Comparison of ENCODE assay signal across 1 cellular context in genomic region chr2:58131191-58132011, GRCh38.
TF ChIP-seq lines count a peak whose summit lies in the region.

No MANE protein-coding gene starts in this region.

TF ChIP-seq in WTC11, 78 proteins besides CTCF, POLR2A, EP300 and RAD21 (continued from another document):
- TF ChIP-seq, protein P1, sequence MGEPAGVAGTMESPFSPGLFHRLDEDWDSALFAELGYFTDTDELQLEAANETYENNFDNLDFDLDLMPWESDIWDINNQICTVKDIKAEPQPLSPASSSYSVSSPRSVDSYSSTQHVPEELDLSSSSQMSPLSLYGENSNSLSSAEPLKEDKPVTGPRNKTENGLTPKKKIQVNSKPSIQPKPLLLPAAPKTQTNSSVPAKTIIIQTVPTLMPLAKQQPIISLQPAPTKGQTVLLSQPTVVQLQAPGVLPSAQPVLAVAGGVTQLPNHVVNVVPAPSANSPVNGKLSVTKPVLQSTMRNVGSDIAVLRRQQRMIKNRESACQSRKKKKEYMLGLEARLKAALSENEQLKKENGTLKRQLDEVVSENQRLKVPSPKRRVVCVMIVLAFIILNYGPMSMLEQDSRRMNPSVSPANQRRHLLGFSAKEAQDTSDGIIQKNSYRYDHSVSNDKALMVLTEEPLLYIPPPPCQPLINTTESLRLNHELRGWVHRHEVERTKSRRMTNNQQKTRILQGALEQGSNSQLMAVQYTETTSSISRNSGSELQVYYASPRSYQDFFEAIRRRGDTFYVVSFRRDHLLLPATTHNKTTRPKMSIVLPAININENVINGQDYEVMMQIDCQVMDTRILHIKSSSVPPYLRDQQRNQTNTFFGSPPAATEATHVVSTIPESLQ (CRISPR knock-in tag; IDR thresholded peaks at IDR 0.05) = no peak
- TF ChIP-seq, protein P2, sequence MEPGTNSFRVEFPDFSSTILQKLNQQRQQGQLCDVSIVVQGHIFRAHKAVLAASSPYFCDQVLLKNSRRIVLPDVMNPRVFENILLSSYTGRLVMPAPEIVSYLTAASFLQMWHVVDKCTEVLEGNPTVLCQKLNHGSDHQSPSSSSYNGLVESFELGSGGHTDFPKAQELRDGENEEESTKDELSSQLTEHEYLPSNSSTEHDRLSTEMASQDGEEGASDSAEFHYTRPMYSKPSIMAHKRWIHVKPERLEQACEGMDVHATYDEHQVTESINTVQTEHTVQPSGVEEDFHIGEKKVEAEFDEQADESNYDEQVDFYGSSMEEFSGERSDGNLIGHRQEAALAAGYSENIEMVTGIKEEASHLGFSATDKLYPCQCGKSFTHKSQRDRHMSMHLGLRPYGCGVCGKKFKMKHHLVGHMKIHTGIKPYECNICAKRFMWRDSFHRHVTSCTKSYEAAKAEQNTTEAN (CRISPR knock-in tag; IDR thresholded peaks at IDR 0.05) = no peak
- TF ChIP-seq ARID4B (CRISPR knock-in tag; IDR thresholded peaks at IDR 0.05; ENCODE audit: borderline replicate concordance) (no peak), RORB (CRISPR knock-in tag; IDR thresholded peaks at IDR 0.05) (no peak), JUN (CRISPR knock-in tag; IDR thresholded peaks at IDR 0.05) (no peak), HMGA2 (CRISPR knock-in tag; IDR thresholded peaks at IDR 0.05) (no peak), ZNF512 (CRISPR knock-in tag; IDR thresholded peaks at IDR 0.05; ENCODE audit: borderline replicate concordance) (no peak)
- TF ChIP-seq, protein P3, sequence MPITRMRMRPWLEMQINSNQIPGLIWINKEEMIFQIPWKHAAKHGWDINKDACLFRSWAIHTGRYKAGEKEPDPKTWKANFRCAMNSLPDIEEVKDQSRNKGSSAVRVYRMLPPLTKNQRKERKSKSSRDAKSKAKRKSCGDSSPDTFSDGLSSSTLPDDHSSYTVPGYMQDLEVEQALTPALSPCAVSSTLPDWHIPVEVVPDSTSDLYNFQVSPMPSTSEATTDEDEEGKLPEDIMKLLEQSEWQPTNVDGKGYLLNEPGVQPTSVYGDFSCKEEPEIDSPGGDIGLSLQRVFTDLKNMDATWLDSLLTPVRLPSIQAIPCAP (CRISPR knock-in tag; IDR thresholded peaks at IDR 0.05) = no peak
